Comparison of ENCODE assay signal across 7 cellular contexts in the genomic region with DNA sequence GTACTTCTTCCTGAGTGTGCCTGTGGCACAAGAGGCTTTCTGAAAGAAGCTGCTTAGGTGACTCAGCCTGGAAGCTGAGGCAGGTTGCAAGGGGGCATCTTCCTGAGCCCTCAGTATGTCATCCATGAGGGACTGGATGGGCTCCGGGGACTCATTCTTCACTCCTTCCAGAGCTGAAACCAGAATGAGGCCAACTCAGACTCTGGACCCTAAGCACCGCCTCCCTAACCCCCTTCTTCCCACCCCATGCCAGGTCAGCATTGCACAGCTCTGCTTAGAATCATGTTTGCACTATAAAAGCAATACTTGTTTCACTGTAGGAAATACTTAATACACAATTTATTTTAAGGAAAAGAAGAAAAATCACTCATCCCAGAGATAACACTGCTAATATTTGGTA.
DNase-seq lines count a peak whose midpoint lies in the region; ATAC-seq, FAIRE-seq and TF ChIP-seq lines count a peak whose summit lies in the region.
"Not testable (repeated sequence)": the region's sequence is repeated elsewhere in the genome, so short reads cannot be mapped to it uniquely, and the experiment has no call there.

No MANE protein-coding gene starts in this region.

- H3K4me3 Mint-ChIP-seq in activated CD4-positive, alpha-beta T cell treated with anti-CD3 and anti-CD28 coated beads for 36 hours; activated naive CD8-positive, alpha-beta T cell treated with anti-CD3 and anti-CD28 coated beads, Interleukin-2, amount 10 ng/mL, durations not matched to agents 7 days and 5 days; stimulated activated effector memory CD8-positive, alpha-beta T cell treated with anti-CD3 and anti-CD28 coated beads, Interleukin-12 subunit alpha, Interleukin-12 subunit beta, amount 100 ng/mL, for 72 hours: not testable (repeated sequence)

- CTCF ChIA-PET in activated CD4-positive, alpha-beta T cell treated with anti-CD3 and anti-CD28 coated beads for 36 hours (lab: Charles Lee) = interaction anchor here (1.1 kb wide), 1 partner anchor 140 kb away, joined by 3 read pairs; no protein-coding TSS in a partner anchor

- not testable (repeated sequence) for H3K9me3 Mint-ChIP-seq in activated CD4-positive, alpha-beta T cell treated with anti-CD3 and anti-CD28 coated beads for 36 hours (ENCODE audit: low read depth); activated naive CD8-positive, alpha-beta T cell treated with anti-CD3 and anti-CD28 coated beads, Interleukin-2, amount 10 ng/mL, durations not matched to agents 7 days and 5 days; stimulated activated effector memory CD8-positive, alpha-beta T cell treated with anti-CD3 and anti-CD28 coated beads, Interleukin-12 subunit alpha, Interleukin-12 subunit beta, amount 100 ng/mL, for 72 hours

- POLR2A ChIA-PET in activated CD4-positive, alpha-beta T cell treated with anti-CD3 and anti-CD28 coated beads for 36 hours (lab: Charles Lee); activated naive CD8-positive, alpha-beta T cell treated with anti-CD3 and anti-CD28 coated beads, Interleukin-2, amount 10 ng/mL, durations not matched to agents 7 days and 5 days (lab: Charles Lee): not testable (repeated sequence)

- TF ChIP-seq CTCF in OCI-LY3 (IDR thresholded peaks at IDR 0.05; ENCODE audit: low read depth, low read length) = not testable (repeated sequence)

- not testable (repeated sequence) for H3K9ac ChIP-seq in OCI-LY3 (ENCODE audit: low read length)

- not testable (repeated sequence) for H3K36me3 Mint-ChIP-seq in activated CD4-positive, alpha-beta T cell treated with anti-CD3 and anti-CD28 coated beads for 36 hours (ENCODE audit: low read depth); stimulated activated effector memory CD8-positive, alpha-beta T cell treated with anti-CD3 and anti-CD28 coated beads, Interleukin-12 subunit alpha, Interleukin-12 subunit beta, amount 100 ng/mL, for 72 hours
- peaks cover 24% of the 10 kb centered on the region for H3K36me3 Mint-ChIP-seq in activated naive CD8-positive, alpha-beta T cell treated with anti-CD3 and anti-CD28 coated beads, Interleukin-2, amount 10 ng/mL, durations not matched to agents 7 days and 5 days

- H3K4me2 ChIP-seq in OCI-LY3 (ENCODE audit: low read length) = peak overlapping the region; percentile 14; the same call in 1 of the 2 replicates

- TF ChIP-seq POLR2A in GM12892 (IDR thresholded peaks at IDR 0.05; ENCODE audit: low read depth, low read length) = not testable (repeated sequence)

- not testable (repeated sequence) for H3K9me3 ChIP-seq in OCI-LY3 (ENCODE audit: insufficient read depth, low read length)

- intact Hi-C loops in activated CD4-positive, alpha-beta T cell treated with anti-CD3 and anti-CD28 coated beads for 36 hours (cut with DNase I, micrococcal nuclease) = loop anchor here (2.0 to 10.0 kb wide), 2 partner anchors 135 to 139 kb away; no protein-coding TSS in a partner anchor

- peaks cover 25% of the 10 kb centered on the region for H3K4me1 Mint-ChIP-seq in activated CD4-positive, alpha-beta T cell treated with anti-CD3 and anti-CD28 coated beads for 36 hours
- peaks cover 33% of the 10 kb centered on the region for H3K4me1 Mint-ChIP-seq in activated naive CD8-positive, alpha-beta T cell treated with anti-CD3 and anti-CD28 coated beads, Interleukin-2, amount 10 ng/mL, durations not matched to agents 7 days and 5 days
- peaks cover 12% of the 10 kb centered on the region for H3K4me1 Mint-ChIP-seq in stimulated activated effector memory CD8-positive, alpha-beta T cell treated with anti-CD3 and anti-CD28 coated beads, Interleukin-12 subunit alpha, Interleukin-12 subunit beta, amount 100 ng/mL, for 72 hours

- not testable (repeated sequence) for H3K27me3 ChIP-seq in OCI-LY3 (ENCODE audit: low read depth, low read length)

- ATAC-seq in activated CD4-positive, alpha-beta T cell treated with anti-CD3 and anti-CD28 coated beads for 36 hours = peak; percentile 39
- not testable (repeated sequence) for ATAC-seq in activated naive CD8-positive, alpha-beta T cell treated with anti-CD3 and anti-CD28 coated beads, Interleukin-2, amount 10 ng/mL, durations not matched to agents 7 days and 5 days (ENCODE audit: low read depth)
- peak; percentile 19 for ATAC-seq in stimulated activated effector memory CD8-positive, alpha-beta T cell treated with anti-CD3 and anti-CD28 coated beads, Interleukin-12 subunit alpha, Interleukin-12 subunit beta, amount 100 ng/mL, for 72 hours

- peaks cover 47% of the 10 kb centered on the region for H3K4me1 ChIP-seq in OCI-LY3 (ENCODE audit: low read length)

- not testable (repeated sequence) for H3K4me3 ChIP-seq in OCI-LY3 (ENCODE audit: low read length)

- not testable (repeated sequence) for H4K20me1 ChIP-seq in OCI-LY3 (ENCODE audit: insufficient read depth, low read length)

- H3K27ac ChIP-seq in OCI-LY3 (ENCODE audit: low read length) = not testable (repeated sequence)

- not testable (repeated sequence) for H3K36me3 ChIP-seq in OCI-LY3 (replicated peaks; ENCODE audit: low read depth, low read length)

- not testable (repeated sequence) for H3K27me3 Mint-ChIP-seq in activated CD4-positive, alpha-beta T cell treated with anti-CD3 and anti-CD28 coated beads for 36 hours; activated naive CD8-positive, alpha-beta T cell treated with anti-CD3 and anti-CD28 coated beads, Interleukin-2, amount 10 ng/mL, durations not matched to agents 7 days and 5 days

- FAIRE-seq in GM12892 (lab: Jason Lieb, UNC) (peak; percentile 46), RCC 7860 (lab: Jason Lieb, UNC) (peak; percentile 52)

- not testable (repeated sequence) for DNase-seq in GM12892 (ENCODE audit: insufficient read length); RCC 7860 (ENCODE audit: low spot score); activated CD4-positive, alpha-beta T cell treated with anti-CD3 and anti-CD28 coated beads for 36 hours; activated naive CD8-positive, alpha-beta T cell treated with anti-CD3 and anti-CD28 coated beads, Interleukin-2, amount 10 ng/mL, durations not matched to agents 7 days and 5 days; stimulated activated effector memory CD8-positive, alpha-beta T cell treated with anti-CD3 and anti-CD28 coated beads, Interleukin-12 subunit alpha, Interleukin-12 subunit beta, amount 100 ng/mL, for 72 hours (ENCODE audit: low spot score in 2 of 2)
- peak; percentile 0 for DNase-seq in kidney tubule cell (ENCODE audit: low spot score)

- not testable (repeated sequence) for H3K27ac Mint-ChIP-seq in activated CD4-positive, alpha-beta T cell treated with anti-CD3 and anti-CD28 coated beads for 36 hours
- H3K27ac Mint-ChIP-seq in activated naive CD8-positive, alpha-beta T cell treated with anti-CD3 and anti-CD28 coated beads, Interleukin-2, amount 10 ng/mL, durations not matched to agents 7 days and 5 days = peak overlapping the region; percentile 25
- peak overlapping the region; percentile 37 for H3K27ac Mint-ChIP-seq in stimulated activated effector memory CD8-positive, alpha-beta T cell treated with anti-CD3 and anti-CD28 coated beads, Interleukin-12 subunit alpha, Interleukin-12 subunit beta, amount 100 ng/mL, for 72 hours

- H3K79me2 ChIP-seq in OCI-LY3 (ENCODE audit: low read length) = not testable (repeated sequence)

- not testable (repeated sequence) for H2AFZ ChIP-seq in OCI-LY3 (ENCODE audit: low read depth, low read length)
